ENCODE assay signal across 9 cellular contexts in the genomic region with DNA sequence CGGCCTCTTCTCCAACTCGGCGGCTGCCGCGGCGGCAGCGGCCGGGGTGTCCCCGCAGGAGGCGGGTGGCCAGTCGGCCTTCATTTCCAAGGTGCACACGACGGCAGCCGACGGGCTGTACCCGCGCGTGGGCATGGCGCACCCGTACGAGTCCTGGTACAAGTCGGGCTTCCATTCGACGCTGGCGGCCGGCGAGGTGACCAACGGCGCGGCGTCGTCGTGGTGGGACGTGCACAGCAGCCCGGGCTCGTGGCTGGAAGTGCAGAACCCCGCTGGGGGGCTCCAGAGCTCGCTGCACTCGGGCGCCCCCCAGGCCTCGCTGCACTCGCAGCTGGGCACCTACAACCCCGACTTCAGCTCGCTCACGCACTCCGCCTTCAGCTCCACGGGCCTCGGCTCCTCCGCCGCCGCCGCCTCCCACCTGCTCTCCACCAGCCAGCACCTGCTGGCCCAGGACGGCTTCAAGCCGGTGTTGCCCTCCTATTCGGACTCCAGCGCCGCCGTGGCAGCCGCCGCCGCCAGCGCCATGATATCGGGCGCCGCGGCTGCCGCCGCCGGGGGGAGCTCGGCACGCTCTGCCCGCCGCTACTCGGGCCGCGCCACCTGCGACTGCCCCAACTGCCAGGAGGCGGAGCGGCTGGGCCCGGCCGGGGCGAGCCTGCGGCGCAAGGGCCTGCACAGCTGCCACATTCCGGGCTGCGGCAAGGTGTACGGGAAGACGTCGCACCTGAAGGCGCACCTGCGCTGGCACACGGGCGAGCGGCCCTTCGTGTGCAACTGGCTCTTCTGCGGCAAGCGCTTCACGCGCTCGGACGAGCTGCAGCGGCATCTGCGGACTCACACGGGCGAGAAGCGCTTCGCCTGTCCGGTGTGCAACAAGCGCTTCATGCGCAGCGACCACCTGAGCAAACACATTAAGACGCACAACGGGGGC. TPM values are rescaled to one million over a fixed set of nuclear protein-coding genes. Genes with fewer than 3 reads are reported as not detected.
A peak's percentile ranks its signal among the peaks of the same experiment; 100 is the strongest.
DNase-seq lines count a peak whose midpoint lies in the region; ATAC-seq and TF ChIP-seq lines count a peak whose summit lies in the region.
"Had no signal": no experiment of that assay in that cellular context is flagged by ENCODE, and none has a peak within 500 bp of the region (broad histone marks: within the 10 kb centered on the region; RNA-seq: fewer than 3 reads in every experiment).

No MANE protein-coding gene starts in this region.

- TF ChIP-seq CTCF in GM20000 (IDR thresholded peaks at IDR 0.05; ENCODE audit: extremely low read depth, missing control alignments) (peak; percentile 22), cardiac muscle cell (IDR thresholded peaks at IDR 0.05; ENCODE audit: low read depth, low read length) (peak; percentile 9)
- no peak for TF ChIP-seq CTCF in activated CD8-positive, alpha-beta T cell treated with anti-CD3 and anti-CD28 coated beads for 36 hours (IDR thresholded peaks at IDR 0.05)

- DNase-seq in COLO668 (lab: John Stamatoyannopoulos, UW; ENCODE audit: unreplicated experiment) = peak; percentile 87
- DNase-seq in GM20000 (ENCODE audit: low spot score) = peak; percentile 83
- DNase-seq in NCI-H146 (lab: John Stamatoyannopoulos, UW) = peak; percentile 80
- DNase-seq in activated CD8-positive, alpha-beta T cell treated with anti-CD3 and anti-CD28 coated beads for 36 hours = peak; percentile 38
- DNase-seq in cardiac muscle cell (ENCODE audit: low read depth in 1 of 2, low spot score in 1 of 2) = peak in 1 of 2 donors; percentile 79
- no peak for DNase-seq in NK-92 (lab: John Stamatoyannopoulos, UW; ENCODE audit: unreplicated experiment)
- no peak for DNase-seq in mesenteric fat pad (ENCODE audit: low spot score)

- no peaks in the 10 kb centered on the region for H3K9me3 Mint-ChIP-seq in activated CD8-positive, alpha-beta T cell treated with anti-CD3 and anti-CD28 coated beads for 36 hours

- peaks cover 41% of the 10 kb centered on the region for H3K4me1 Mint-ChIP-seq in activated CD8-positive, alpha-beta T cell treated with anti-CD3 and anti-CD28 coated beads for 36 hours (ENCODE audit: low read depth)

- H3K36me3 Mint-ChIP-seq in activated CD8-positive, alpha-beta T cell treated with anti-CD3 and anti-CD28 coated beads for 36 hours (ENCODE audit: low read depth) = no peaks in the 10 kb centered on the region

- no peaks in the 10 kb centered on the region for H3K36me3 ChIP-seq in cardiac muscle cell
- H3K36me3 ChIP-seq in skeletal muscle tissue (ENCODE audit: control insufficient read depth in 3 of 3, insufficient read depth in 3 of 3, low read length in 3 of 3) = no peaks in the 10 kb centered on the region

- H3K27me3 ChIP-seq in cardiac muscle cell (peaks cover 100% of the 10 kb centered on the region), skeletal muscle tissue (ENCODE audit: control insufficient read depth in 3 of 3, insufficient read depth in 3 of 3, low read length in 3 of 3) (peaks cover 82 to 85% (median 84%) of the 10 kb centered on the region in 3 donors)

- peak overlapping the region; percentile 34 for H3K4me3 ChIP-seq in cardiac muscle cell
- H3K4me3 ChIP-seq in skeletal muscle tissue (ENCODE audit: low read length in 3 of 3) = peak overlapping the region in 2 of 3 donors; percentile 61 to 70

- H3K27ac ChIP-seq in cardiac muscle cell (no peak overlapping the region), skeletal muscle tissue (ENCODE audit: low read depth, low read length) (no peak overlapping the region)

- peak; percentile 34 for ATAC-seq in activated CD8-positive, alpha-beta T cell treated with anti-CD3 and anti-CD28 coated beads for 36 hours

- H3K27me3 Mint-ChIP-seq in activated CD8-positive, alpha-beta T cell treated with anti-CD3 and anti-CD28 coated beads for 36 hours = peaks cover 64% of the 10 kb centered on the region

- CTCF ChIA-PET in activated CD8-positive, alpha-beta T cell treated with anti-CD3 and anti-CD28 coated beads for 36 hours (lab: Charles Lee) = interaction anchor here (1.1 to 1.7 kb wide), 4 partner anchors 11 to 198 kb away, joined by 3 to 10 read pairs (median 4); no protein-coding TSS in a partner anchor

- H3K9ac ChIP-seq in skeletal muscle tissue (ENCODE audit: low read depth in 1 of 3, low read length in 3 of 3) = peak overlapping the region in 1 of 3 donors; percentile 50

- H3K27ac Mint-ChIP-seq in activated CD8-positive, alpha-beta T cell treated with anti-CD3 and anti-CD28 coated beads for 36 hours = no peak overlapping the region

- H3K9me3 ChIP-seq in cardiac muscle cell (ENCODE audit: low read depth) = no peaks in the 10 kb centered on the region
- H3K9me3 ChIP-seq in skeletal muscle tissue (ENCODE audit: control insufficient read depth in 3 of 3, low read length in 3 of 3) = no peaks in the 10 kb centered on the region

- intact Hi-C loops in activated CD8-positive, alpha-beta T cell treated with anti-CD3 and anti-CD28 coated beads for 36 hours (cut with micrococcal nuclease) = no loop called here

- H3K4me1 ChIP-seq in cardiac muscle cell (ENCODE audit: low read depth) = peaks cover 8% of the 10 kb centered on the region
- peaks cover 23 to 32% (median 23%) of the 10 kb centered on the region in 3 donors for H3K4me1 ChIP-seq in skeletal muscle tissue (ENCODE audit: control insufficient read depth in 3 of 3, insufficient read depth in 3 of 3, low read length in 3 of 3)

- H3K4me3 Mint-ChIP-seq in activated CD8-positive, alpha-beta T cell treated with anti-CD3 and anti-CD28 coated beads for 36 hours = peak overlapping the region; percentile 51

- POLR2A ChIA-PET in activated CD8-positive, alpha-beta T cell treated with anti-CD3 and anti-CD28 coated beads for 36 hours (lab: Charles Lee) = interaction anchor here (1.2 to 1.7 kb wide), 2 partner anchors 8 to 11 kb away, joined by 4 to 9 read pairs; no protein-coding TSS in a partner anchor

RNA-seq across cellular contexts. Expression of gene SP9, which starts 1.9 kb away (rescaled TPM):
- not detected for total RNA-seq in activated CD8-positive, alpha-beta T cell treated with anti-CD3 and anti-CD28 coated beads for 36 hours
- total RNA-seq in cardiac muscle cell = not detected in 2 replicates
- not detected in 2 replicates for polyA plus RNA-seq in cardiac muscle cell
- total RNA-seq in skeletal muscle tissue = not detected
- not detected for total RNA-seq in mesenteric fat pad
- total RNA-seq: pulmonary artery endothelial cell had no signal

RNA-seq across cellular contexts. Expression of gene SCRN3, which starts 58.9 kb away (rescaled TPM):
- 10 to 100 TPM; 12.9 to 13.7 TPM for total RNA-seq in activated CD8-positive, alpha-beta T cell treated with anti-CD3 and anti-CD28 coated beads for 36 hours
- 38.5 and 42.1 TPM in 2 replicates for total RNA-seq in cardiac muscle cell
- 23.5 and 35.0 TPM in 2 replicates for polyA plus RNA-seq in cardiac muscle cell
- total RNA-seq in skeletal muscle tissue = 14.6 TPM
- total RNA-seq in mesenteric fat pad = 19.8 TPM

Comparison
In these comparisons a context has a peak if more than half of its experiments do, and no peak if none do; other contexts are left out.
1. DNase-seq: peak in COLO668 (single experiment), GM20000 (single experiment), NCI-H146 (single experiment) and activated CD8-positive, alpha-beta T cell treated with anti-CD3 and anti-CD28 coated beads for 36 hours (single experiment); none in NK-92 (single experiment) and mesenteric fat pad (single experiment).